ENCODE assay signal across 16 cellular contexts in the genomic region with DNA sequence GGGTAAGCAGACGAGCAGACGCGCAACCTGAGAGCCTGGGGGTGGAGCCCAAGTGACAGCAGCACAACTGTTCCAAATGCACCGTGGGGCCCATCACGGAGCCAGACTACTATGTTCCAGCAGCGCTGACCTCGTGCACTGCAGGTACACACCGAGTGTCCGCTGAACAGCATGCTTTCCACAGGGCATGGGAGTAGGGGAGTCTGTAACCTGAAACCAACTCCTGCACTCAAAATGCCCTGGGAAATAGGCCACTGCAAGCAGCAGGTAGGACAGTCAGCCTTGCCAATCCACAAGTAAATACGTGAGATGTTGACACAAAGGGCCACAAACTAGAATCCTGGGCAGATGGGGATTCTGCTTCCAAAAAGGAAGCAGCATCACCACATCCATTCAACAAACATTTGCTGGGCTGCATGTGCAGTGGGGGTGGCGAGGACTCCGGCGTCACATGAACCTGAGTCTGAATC.
DNase-seq lines count a peak whose midpoint lies in the region; ATAC-seq and TF ChIP-seq lines count a peak whose summit lies in the region.
"Had no signal": no experiment of that assay in that cellular context is flagged by ENCODE, and none has a peak within 500 bp of the region (broad histone marks: within the 10 kb centered on the region; RNA-seq: fewer than 3 reads in every experiment).

No MANE protein-coding gene starts in this region.

- H3K9ac ChIP-seq in mammary epithelial cell (ENCODE audit: insufficient read depth, low read length) (no peak overlapping the region), endodermal cell (ENCODE audit: extremely low read depth, low read length, poor library complexity, severe bottlenecking) (no peak overlapping the region)

- H3K27me3 ChIP-seq in mammary epithelial cell (ENCODE audit: insufficient read depth, low read length) (no peaks in the 10 kb centered on the region), upper lobe of right lung (no peaks in the 10 kb centered on the region), endodermal cell (ENCODE audit: control insufficient read depth, insufficient read depth, low read length, poor library complexity, severe bottlenecking) (no peaks in the 10 kb centered on the region)
- H3K27me3 ChIP-seq: heart left ventricle had no signal

- H3K9me3 ChIP-seq in mammary epithelial cell (replicated peaks; ENCODE audit: insufficient read depth, low read length) (no peaks in the 10 kb centered on the region), upper lobe of right lung (no peaks in the 10 kb centered on the region), endodermal cell (ENCODE audit: control insufficient read depth, low read length) (no peaks in the 10 kb centered on the region)
- H3K9me3 ChIP-seq: HAP-1, heart left ventricle had no signal

- H3K27ac ChIP-seq in mammary epithelial cell (ENCODE audit: insufficient read depth, low read depth, low read length): no peak overlapping the region
- H3K27ac ChIP-seq in upper lobe of right lung: peak overlapping the region; percentile 51
- no peak overlapping the region for H3K27ac ChIP-seq in endodermal cell (ENCODE audit: low read depth, low read length)

- no peak overlapping the region for H3K27ac Mint-ChIP-seq in endodermal cell
- H3K27ac Mint-ChIP-seq: T-helper 2 cell treated with Interferon-gamma antibody and Interleukin-4, amounts not matched to agents 5 μg/mL and 100 μg/mL, for 36 hours had no signal

- TF ChIP-seq CTCF in mammary epithelial cell (conservative IDR thresholded peaks at IDR 0.05 in 1 of 2, IDR thresholded peaks at IDR 0.05 in 1 of 2; ENCODE audit: extremely low read depth in 1 of 2, insufficient read depth in 1 of 2, low read depth in 1 of 2, low read length in 2 of 2) (no peak), upper lobe of right lung (IDR thresholded peaks at IDR 0.05) (no peak), endodermal cell (conservative IDR thresholded peaks at IDR 0.05) (no peak)

- intact Hi-C loops in mammary epithelial cell (cut with micrococcal nuclease) (no loop called here), upper lobe of right lung (cut with DNase I) (loop anchor here (10.0 kb wide), 1 partner anchor 71 kb away; the partner anchor contains the start of gene TBC1D2B)

- no peak overlapping the region for H2AFZ ChIP-seq in mammary epithelial cell (ENCODE audit: low read depth, low read length)

- peaks cover 2% of the 10 kb centered on the region for H3K4me1 Mint-ChIP-seq in endodermal cell

- H3K79me2 ChIP-seq in mammary epithelial cell (ENCODE audit: insufficient read depth, low read length): no peaks in the 10 kb centered on the region

- no peaks in the 10 kb centered on the region for H3K9me3 Mint-ChIP-seq in endodermal cell
- H3K9me3 Mint-ChIP-seq: activated naive CD8-positive, alpha-beta T cell treated with anti-CD3 and anti-CD28 coated beads for 36 hours; T-helper 2 cell treated with Interferon-gamma antibody and Interleukin-4, amounts not matched to agents 5 μg/mL and 100 μg/mL, for 36 hours had no signal

- peaks cover 8% of the 10 kb centered on the region for H3K36me3 Mint-ChIP-seq in endodermal cell (ENCODE audit: low read depth)

- DNase-seq in T47D (ENCODE audit: low read depth in 1 of 2, low spot score in 1 of 2) (peak; percentile 17 to 95), mammary epithelial cell (no peak), NCI-H2196 (lab: John Stamatoyannopoulos, UW; ENCODE audit: unreplicated experiment) (peak; percentile 87), left kidney (ENCODE audit: low read depth, low spot score) (peak; percentile 57), upper lobe of right lung (peak; percentile 64), endodermal cell (no peak)
- DNase-seq in activated naive CD4-positive, alpha-beta T cell treated with anti-CD3 and anti-CD28 coated beads, Interleukin-2, amount 50 U/mL, for 16 hours: no peak
- DNase-seq: ACHN; activated naive CD8-positive, alpha-beta T cell treated with anti-CD3 and anti-CD28 coated beads for 36 hours; central memory CD4-positive, alpha-beta T cell; RPMI8226 had no signal

- in situ Hi-C loops in T47D (cut with HindIII; ENCODE audit: low pct_unique_long_range_greater_than_20kb, low sequenced_read_pairs) (no loop called here), mammary epithelial cell (cut with MboI; ENCODE audit: low sequenced_read_pairs in 2 of 2) (no loop called here)

- dilution Hi-C loops in mammary epithelial cell (cut with HindIII; ENCODE audit: low sequenced_read_pairs): no loop called here

- H3K36me3 ChIP-seq in mammary epithelial cell (ENCODE audit: insufficient read depth, low read length) (no peaks in the 10 kb centered on the region), upper lobe of right lung (peaks cover 94% of the 10 kb centered on the region), endodermal cell (ENCODE audit: control insufficient read depth, insufficient read depth, low read length) (no peaks in the 10 kb centered on the region)

- CTCF ChIA-PET in mammary epithelial cell (lab: Charles Lee; ENCODE audit: low non-redundant PET): no interaction called here

- no peaks in the 10 kb centered on the region for H3K27me3 Mint-ChIP-seq in endodermal cell (ENCODE audit: insufficient read depth)
- H3K27me3 Mint-ChIP-seq: activated naive CD8-positive, alpha-beta T cell treated with anti-CD3 and anti-CD28 coated beads for 36 hours had no signal

- H3K4me3 Mint-ChIP-seq in endodermal cell: no peak overlapping the region
- H3K4me3 Mint-ChIP-seq: activated naive CD8-positive, alpha-beta T cell treated with anti-CD3 and anti-CD28 coated beads for 36 hours; T-helper 2 cell treated with Interferon-gamma antibody and Interleukin-4, amounts not matched to agents 5 μg/mL and 100 μg/mL, for 36 hours had no signal

- H3K4me3 ChIP-seq in mammary epithelial cell (replicated peaks in 1 of 3; ENCODE audit: insufficient read depth in 1 of 3, low read depth in 2 of 3, low read length in 3 of 3): no peak overlapping the region
- H3K4me3 ChIP-seq in upper lobe of right lung: no peak overlapping the region
- no peak overlapping the region for H3K4me3 ChIP-seq in endodermal cell (ENCODE audit: low read length)
- H3K4me3 ChIP-seq: HAP-1, heart left ventricle, lung had no signal

- ATAC-seq in upper lobe of right lung (no peak), HG02759 (IDR thresholded peaks at IDR 0.05; ENCODE audit: unreplicated experiment) (no peak)
- ATAC-seq: heart left ventricle had no signal

- no peak overlapping the region for H3K4me2 ChIP-seq in mammary epithelial cell (ENCODE audit: insufficient read depth, low read depth, low read length)

- H3K4me1 ChIP-seq in mammary epithelial cell (ENCODE audit: insufficient read depth, low read length) (peaks cover 10% of the 10 kb centered on the region), upper lobe of right lung (peaks cover 52% of the 10 kb centered on the region), endodermal cell (ENCODE audit: control insufficient read depth, insufficient read depth, low read length) (peaks cover 4% of the 10 kb centered on the region)
- H3K4me1 ChIP-seq: HAP-1 had no signal

- BruUV-seq in mammary epithelial cell (replicated peaks; lab: Mats Ljungman, UMichigan): no TSS peak

- over 99% methylated on average over 12 of the region's 13 CpGs for WGBS in mammary epithelial cell (ENCODE audit: low coverage, missing lambda C conversion rate)
- WGBS in endodermal cell (ENCODE audit: insufficient coverage in 1 of 2, insufficient read length in 1 of 2), 2 experiments: 88 to 90% methylated on average over 10 to 13 of the region's 13 CpGs

- no peaks in the 10 kb centered on the region for H4K20me1 ChIP-seq in mammary epithelial cell (ENCODE audit: insufficient read depth, low read length)

Comparison
In these comparisons a context has a peak if more than half of its experiments do, and no peak if none do; other contexts are left out.
1. DNase-seq: peak in T47D (2 of 2), NCI-H2196 (single experiment), left kidney (single experiment) and upper lobe of right lung (single experiment); none in mammary epithelial cell (single experiment), activated naive CD4-positive, alpha-beta T cell treated with anti-CD3 and anti-CD28 coated beads, Interleukin-2, amount 50 U/mL, for 16 hours (single experiment) and endodermal cell (single experiment).